Comparison of ENCODE assay signal across 1 cellular context in the genomic region with DNA sequence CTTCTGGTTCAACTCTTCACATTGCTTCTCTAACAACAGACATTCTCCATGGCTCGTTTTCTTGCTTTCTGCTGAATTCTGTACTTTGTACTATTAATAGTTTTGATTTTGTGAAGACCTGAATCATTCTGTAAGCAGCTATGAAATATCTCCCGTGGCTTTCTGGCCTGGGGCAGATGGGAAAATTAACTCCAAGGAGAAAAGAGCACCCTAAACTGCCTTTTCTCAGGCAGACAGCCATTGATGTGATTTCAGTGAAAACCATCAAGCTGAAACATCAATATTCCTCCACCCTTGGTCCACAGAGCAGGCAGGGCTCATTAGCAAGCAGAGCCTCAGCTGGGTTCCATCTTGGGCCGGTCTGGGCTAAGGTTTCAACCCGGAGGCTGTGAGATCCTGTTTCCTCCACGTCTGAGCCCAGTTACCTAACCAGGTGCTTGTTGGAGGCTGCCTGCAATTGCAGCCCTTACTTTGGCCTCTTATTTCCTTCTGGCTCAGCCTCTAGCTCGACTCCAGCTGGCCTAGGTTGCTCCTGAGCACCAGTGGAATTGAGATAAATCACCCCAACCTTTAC.
A peak's percentile ranks its signal among the peaks of the same experiment; 100 is the strongest.
TF ChIP-seq lines count a peak whose summit lies in the region.

No MANE protein-coding gene starts in this region.

TF ChIP-seq in HEK293, 187 proteins besides CTCF, POLR2A, EP300 and RAD21 (continued from another document):
- no peak for TF ChIP-seq PRDM2 (tag by site-specific recombination; IDR thresholded peaks at IDR 0.05; ENCODE audit: borderline replicate concordance)
- peak; percentile 91 for TF ChIP-seq KLF1 (tag by site-specific recombination; IDR thresholded peaks at IDR 0.05)
- TF ChIP-seq ZNF146 (tag by site-specific recombination; IDR thresholded peaks at IDR 0.05), result no peak
- no peak for TF ChIP-seq ZNF132 (tag by site-specific recombination; IDR thresholded peaks at IDR 0.05; ENCODE audit: borderline replicate concordance)
